ENCODE assay signal across 9 cellular contexts in genomic region chr7:5231811-5232484, GRCh38. TPM values are rescaled to one million over a fixed set of nuclear protein-coding genes. Genes with fewer than 3 reads are reported as not detected.
DNase-seq lines count a peak whose midpoint lies in the region; ATAC-seq and TF ChIP-seq lines count a peak whose summit lies in the region.
"Had no signal": no experiment of that assay in that cellular context is flagged by ENCODE, and none has a peak within 500 bp of the region (broad histone marks: within the 10 kb centered on the region; RNA-seq: fewer than 3 reads in every experiment).

No MANE protein-coding gene starts in this region.

- H3K4me1 ChIP-seq in upper lobe of left lung, result peaks cover 0 to 35% (median 30%) of the 10 kb centered on the region in 4 donors
- H3K4me1 ChIP-seq in prostate gland (replicated peaks), result peaks cover 7% of the 10 kb centered on the region
- H3K4me1 ChIP-seq: SJSA1 had no signal

- no peak for DNase-seq in activated T-cell treated with anti-CD3 and anti-CD28 coated beads, Interleukin-2, amount 50 U/mL, for 24 hours
- no peak for DNase-seq in activated T-cell treated with anti-CD3 and anti-CD28 coated beads, Interleukin-2, amount 50 U/mL, for 48 hours
- DNase-seq in activated naive CD8-positive, alpha-beta T cell treated with anti-CD3 and anti-CD28 coated beads, Interleukin-2, amount 50 U/mL, for 24 hours, result no peak
- DNase-seq in upper lobe of left lung, result peak; percentile 34 to 56
- DNase-seq in NCI-H345 treated with DMSO at 0.1 percent for 48 hours (lab: John Stamatoyannopoulos, UW; ENCODE audit: unreplicated experiment), result no peak
- DNase-seq in amygdala (lab: John Stamatoyannopoulos, UW), result no peak
- DNase-seq in prostate gland (ENCODE audit: low spot score), result no peak

- H3K4me3 ChIP-seq in upper lobe of left lung (peak overlapping the region in 2 of 4 donors; percentile 2 to 18), prostate gland (no peak overlapping the region)
- H3K4me3 ChIP-seq: SJSA1 had no signal

- H3K9me3 Mint-ChIP-seq in activated T-cell treated with anti-CD3 and anti-CD28 coated beads, Interleukin-2, amount 50 U/mL, for 24 hours, result no peaks in the 10 kb centered on the region
- no peaks in the 10 kb centered on the region for H3K9me3 Mint-ChIP-seq in activated naive CD8-positive, alpha-beta T cell treated with anti-CD3 and anti-CD28 coated beads, Interleukin-2, amount 50 U/mL, for 24 hours

- H3K4me1 Mint-ChIP-seq in activated T-cell treated with anti-CD3 and anti-CD28 coated beads, Interleukin-2, amount 50 U/mL, for 24 hours (ENCODE audit: low read depth), result peaks cover 46% of the 10 kb centered on the region
- H3K4me1 Mint-ChIP-seq in activated naive CD8-positive, alpha-beta T cell treated with anti-CD3 and anti-CD28 coated beads, Interleukin-2, amount 50 U/mL, for 24 hours, result peaks cover 35% of the 10 kb centered on the region

- H3K27me3 ChIP-seq in upper lobe of left lung (no peaks in the 10 kb centered on the region), prostate gland (replicated peaks; ENCODE audit: insufficient read depth) (no peaks in the 10 kb centered on the region)
- H3K27me3 ChIP-seq: SJSA1 had no signal

- H3K9me3 ChIP-seq in upper lobe of left lung, result no peaks in the 10 kb centered on the region
- H3K9me3 ChIP-seq in prostate gland, result no peaks in the 10 kb centered on the region
- H3K9me3 ChIP-seq: SJSA1 had no signal

- ATAC-seq in HG03066 (IDR thresholded peaks at IDR 0.05; ENCODE audit: low read depth, unreplicated experiment) (peak; percentile 57), upper lobe of left lung (ENCODE audit: low FRiP score in 2 of 2) (peak; percentile 51 to 66)
- no peak for ATAC-seq in activated naive CD8-positive, alpha-beta T cell treated with anti-CD3 and anti-CD28 coated beads, Interleukin-2, amount 50 U/mL, for 24 hours

- WGBS in upper lobe of left lung, 2 donors, result 50 to 64% methylated on average over 23 to 25 of the region's 25 CpGs
- 84% methylated on average over 25 of the region's 25 CpGs for WGBS in prostate gland

- peaks cover 22 to 63% (median 47%) of the 10 kb centered on the region in 4 donors for H3K36me3 ChIP-seq in upper lobe of left lung
- H3K36me3 ChIP-seq in prostate gland, result peaks cover 4 to 26% of the 10 kb centered on the region in 2 donors

- H3K36me3 Mint-ChIP-seq in activated T-cell treated with anti-CD3 and anti-CD28 coated beads, Interleukin-2, amount 50 U/mL, for 24 hours (ENCODE audit: low read depth), result peaks cover 61% of the 10 kb centered on the region
- H3K36me3 Mint-ChIP-seq in activated naive CD8-positive, alpha-beta T cell treated with anti-CD3 and anti-CD28 coated beads, Interleukin-2, amount 50 U/mL, for 24 hours (ENCODE audit: low read depth), result peaks cover 22% of the 10 kb centered on the region

- TF ChIP-seq POLR2A in upper lobe of left lung (IDR thresholded peaks at IDR 0.05) (no peak), prostate gland (IDR thresholded peaks at IDR 0.05) (no peak)

- H3K27me3 Mint-ChIP-seq in activated T-cell treated with anti-CD3 and anti-CD28 coated beads, Interleukin-2, amount 50 U/mL, for 24 hours, result peaks cover 4% of the 10 kb centered on the region
- H3K27me3 Mint-ChIP-seq in activated naive CD8-positive, alpha-beta T cell treated with anti-CD3 and anti-CD28 coated beads, Interleukin-2, amount 50 U/mL, for 24 hours, result peaks cover 4% of the 10 kb centered on the region

- peak overlapping the region; percentile 56 to 77 (median 64) for H3K27ac ChIP-seq in upper lobe of left lung
- peak overlapping the region in 1 of 2 donors; percentile 29 for H3K27ac ChIP-seq in prostate gland
- H3K27ac ChIP-seq: SJSA1 had no signal

- no peak overlapping the region for H3K4me3 Mint-ChIP-seq in activated T-cell treated with anti-CD3 and anti-CD28 coated beads, Interleukin-2, amount 50 U/mL, for 24 hours
- no peak overlapping the region for H3K4me3 Mint-ChIP-seq in activated naive CD8-positive, alpha-beta T cell treated with anti-CD3 and anti-CD28 coated beads, Interleukin-2, amount 50 U/mL, for 24 hours

- peak overlapping the region; percentile 67 for H3K27ac Mint-ChIP-seq in activated T-cell treated with anti-CD3 and anti-CD28 coated beads, Interleukin-2, amount 50 U/mL, for 24 hours
- peak overlapping the region; percentile 50 for H3K27ac Mint-ChIP-seq in activated naive CD8-positive, alpha-beta T cell treated with anti-CD3 and anti-CD28 coated beads, Interleukin-2, amount 50 U/mL, for 24 hours

- TF ChIP-seq CTCF in upper lobe of left lung (IDR thresholded peaks at IDR 0.05) (no peak), prostate gland (IDR thresholded peaks at IDR 0.05) (no peak)

- intact Hi-C loops in prostate gland (cut with DNase I), result loop anchor here (10.0 kb wide), 1 partner anchor 433 kb away; no protein-coding TSS in a partner anchor

- peak in 1 of 4 donors; percentile 4 for TF ChIP-seq EP300 in upper lobe of left lung (IDR thresholded peaks at IDR 0.05)

RNA-seq across cellular contexts. Expression of gene WIPI2, which starts 41.9 kb away (rescaled TPM):
- total RNA-seq in upper lobe of left lung, result 100 to 1,000 TPM in 1 of 6 donors, 10 to 100 TPM in 5; 49.1 to 129 (median 67.0) TPM
- 10 to 100 TPM; 68.3 to 91.4 TPM for total RNA-seq in prostate gland

RNA-seq across cellular contexts. Expression of gene SLC29A4, which starts 50.8 kb away (rescaled TPM):
- 10 to 100 TPM in 1 of 6 donors, 1 to 10 TPM in 3, under 1 TPM in 2; 0.39 to 10.5 (median 1.4) TPM for total RNA-seq in upper lobe of left lung
- total RNA-seq in prostate gland, result 10 to 100 TPM; 11.6 to 13.5 TPM

Comparison
In these comparisons a context has a peak if more than half of its experiments do, and no peak if none do; other contexts are left out.
1. DNase-seq: peak in upper lobe of left lung (2 of 2); none in activated T-cell treated with anti-CD3 and anti-CD28 coated beads, Interleukin-2, amount 50 U/mL, for 24 hours (single experiment), activated T-cell treated with anti-CD3 and anti-CD28 coated beads, Interleukin-2, amount 50 U/mL, for 48 hours (0 of 2), activated naive CD8-positive, alpha-beta T cell treated with anti-CD3 and anti-CD28 coated beads, Interleukin-2, amount 50 U/mL, for 24 hours (single experiment), NCI-H345 treated with DMSO at 0.1 percent for 48 hours (single experiment), amygdala (0 of 56) and prostate gland (single experiment).